ENCODE assay signal across 8 cellular contexts in the genomic region with DNA sequence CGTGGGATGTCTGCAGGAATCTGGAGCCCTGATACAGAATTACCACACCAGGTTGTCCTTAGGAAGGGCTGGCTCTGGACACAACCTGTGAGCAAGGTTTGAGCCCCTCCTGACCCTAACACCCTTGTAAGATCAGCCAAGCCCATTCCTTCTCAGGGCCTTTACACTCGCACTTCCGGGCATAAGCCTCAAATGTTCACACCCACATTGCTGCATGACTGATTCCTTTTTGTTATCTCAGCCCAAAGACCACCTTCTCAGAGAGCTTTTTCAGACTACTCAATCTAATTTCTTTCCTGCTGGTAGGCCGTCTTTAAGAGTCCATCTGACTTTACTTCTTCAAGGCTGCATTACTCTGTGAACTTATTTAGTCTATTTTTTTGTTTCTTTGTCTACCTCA.
"Had no signal": no experiment of that assay in that cellular context is flagged by ENCODE, and none has a peak within 500 bp of the region (broad histone marks: within the 10 kb centered on the region; RNA-seq: fewer than 3 reads in every experiment).

No MANE protein-coding gene starts in this region.

- H3K4me3 ChIP-seq: GM12878 had no signal

- FAIRE-seq: G401.6, GM12878, GM12891, GM12892, GM18507, GM19239 had no signal

- DNase-seq: GDM1, GF-D8 had no signal

- ATAC-seq: GM12878 had no signal
